ENCODE assay signal across 8 cellular contexts in genomic region chr21:41878831-41879189, GRCh38. TPM values are rescaled to one million over a fixed set of nuclear protein-coding genes. Genes with fewer than 3 reads are reported as not detected.
DNase-seq lines count a peak whose midpoint lies in the region; ATAC-seq and TF ChIP-seq lines count a peak whose summit lies in the region.

No MANE protein-coding gene starts in this region.

- H3K4me1 Mint-ChIP-seq in CD8-positive, alpha-beta memory T cell = peaks cover 22 to 37% (median 29%) of the 10 kb centered on the region in 3 donors
- H3K4me1 Mint-ChIP-seq in activated T-cell treated with anti-CD3 and anti-CD28 coated beads, Interleukin-2, amount 50 U/mL, for 4 hours (ENCODE audit: low read depth) = peaks cover 26% of the 10 kb centered on the region
- peaks cover 23 to 33% of the 10 kb centered on the region in 2 donors for H3K4me1 Mint-ChIP-seq in natural killer cell

- CTCF ChIA-PET in CD8-positive, alpha-beta memory T cell (lab: Charles Lee) = interaction anchor here (1.4 kb wide), 1 partner anchor 17 kb away, joined by 3 read pairs; no protein-coding TSS in a partner anchor

- no peaks in the 10 kb centered on the region for H3K36me3 ChIP-seq in CD8-positive, alpha-beta memory T cell (ENCODE audit: insufficient read depth, low read length)
- no peaks in the 10 kb centered on the region for H3K36me3 ChIP-seq in OCI-LY1 (ENCODE audit: insufficient read depth, low read length)

- no peaks in the 10 kb centered on the region for H3K27me3 ChIP-seq in CD8-positive, alpha-beta memory T cell (ENCODE audit: insufficient read depth, low read length, poor library complexity, severe bottlenecking)
- H3K27me3 ChIP-seq in OCI-LY1 (ENCODE audit: insufficient read depth, low read length) = no peaks in the 10 kb centered on the region

- no peak for TF ChIP-seq CTCF in OCI-LY1 (IDR thresholded peaks at IDR 0.05; ENCODE audit: low read length)
- no peak for TF ChIP-seq CTCF in natural killer cell (IDR thresholded peaks at IDR 0.05)

- POLR2A ChIA-PET in CD8-positive, alpha-beta memory T cell (lab: Charles Lee) = interaction anchor here (0.5 to 3.6 kb wide), 3 partner anchors 48 to 185 kb away, joined by 4 to 24 read pairs (median 9); no protein-coding TSS in a partner anchor

- intact Hi-C loops in natural killer cell (cut with micrococcal nuclease) = loop anchor here (5.0 kb wide), 3 partner anchors 48 to 183 kb away; partner anchors contain the start of gene ZBTB21

- peak overlapping the region in 6 of 7 donors; percentile 47 to 87 (median 70) for H3K4me3 Mint-ChIP-seq in CD8-positive, alpha-beta memory T cell
- H3K4me3 Mint-ChIP-seq in activated T-cell treated with anti-CD3 and anti-CD28 coated beads, Interleukin-2, amount 50 U/mL, for 4 hours = no peak overlapping the region
- peak overlapping the region; percentile 62 for H3K4me3 Mint-ChIP-seq in natural killer cell

- no peaks in the 10 kb centered on the region for H3K9me3 ChIP-seq in CD8-positive, alpha-beta memory T cell (ENCODE audit: low read length)
- H3K9me3 ChIP-seq in OCI-LY1 (ENCODE audit: low read length) = no peaks in the 10 kb centered on the region

- no peaks in the 10 kb centered on the region for H3K27me3 Mint-ChIP-seq in CD8-positive, alpha-beta memory T cell
- no peaks in the 10 kb centered on the region for H3K27me3 Mint-ChIP-seq in activated T-cell treated with anti-CD3 and anti-CD28 coated beads, Interleukin-2, amount 50 U/mL, for 4 hours (ENCODE audit: low read depth)
- H3K27me3 Mint-ChIP-seq in natural killer cell (ENCODE audit: low read depth in 2 of 2) = peaks cover 0 to 3% of the 10 kb centered on the region in 2 donors

- peaks cover 21% of the 10 kb centered on the region for H3K4me1 ChIP-seq in CD8-positive, alpha-beta memory T cell (ENCODE audit: insufficient read depth, low read length)
- H3K4me1 ChIP-seq in OCI-LY1 (ENCODE audit: insufficient read depth, low read length, severe bottlenecking) = peaks cover 59% of the 10 kb centered on the region

- no peaks in the 10 kb centered on the region for H3K9me2 ChIP-seq in OCI-LY1 (ENCODE audit: low read depth, low read length)

- H2AFZ ChIP-seq in OCI-LY1 (ENCODE audit: low read length) = no peak overlapping the region

- peak overlapping the region; percentile 58 for H3K27ac ChIP-seq in CD8-positive, alpha-beta memory T cell (ENCODE audit: low read depth, low read length)
- H3K27ac ChIP-seq in OCI-LY1 (ENCODE audit: low read depth, low read length, poor library complexity, severe bottlenecking) = peak overlapping the region; percentile 100

- H3K9ac ChIP-seq in OCI-LY1 (ENCODE audit: low read length) = peak overlapping the region; percentile 99; the same call in 1 of the 2 replicates

- H3K79me2 ChIP-seq in OCI-LY1 (ENCODE audit: insufficient read depth, low read length) = no peaks in the 10 kb centered on the region

- no peaks in the 10 kb centered on the region for H4K20me1 ChIP-seq in OCI-LY1 (ENCODE audit: insufficient read depth, low read length)

- H3F3A ChIP-seq in OCI-LY1 (ENCODE audit: insufficient read depth, low read length) = 0 out of 2 replicates have a peak, but pooled peaks cover 9% of the 10 kb centered on the region

- peak; percentile 71 to 83 (median 73) for DNase-seq in CD8-positive, alpha-beta memory T cell
- peak; percentile 72 for DNase-seq in activated T-cell treated with anti-CD3 and anti-CD28 coated beads, Interleukin-2, amount 50 U/mL, for 4 hours
- DNase-seq in fibroblast of gingiva (ENCODE audit: low read depth) (peak; percentile 89), natural killer cell (peak; percentile 79)
- peak; percentile 68 to 82 (median 73) for DNase-seq in stimulated activated naive CD4-positive, alpha-beta T cell (lab: John Stamatoyannopoulos, UW)

- no peak overlapping the region for H3K4me3 ChIP-seq in CD8-positive, alpha-beta memory T cell (ENCODE audit: low read length)
- peak overlapping the region; percentile 91 for H3K4me3 ChIP-seq in OCI-LY1 (ENCODE audit: low read depth, low read length, poor library complexity, severe bottlenecking)

- no peaks in the 10 kb centered on the region for H3K9me3 Mint-ChIP-seq in CD8-positive, alpha-beta memory T cell
- no peaks in the 10 kb centered on the region for H3K9me3 Mint-ChIP-seq in activated T-cell treated with anti-CD3 and anti-CD28 coated beads, Interleukin-2, amount 50 U/mL, for 4 hours
- no peaks in the 10 kb centered on the region for H3K9me3 Mint-ChIP-seq in natural killer cell

- H3K4me2 ChIP-seq in OCI-LY1 (ENCODE audit: low read length) = peak overlapping the region; percentile 85; the same call in 1 of the 2 replicates

- H3K36me3 Mint-ChIP-seq in CD8-positive, alpha-beta memory T cell = peaks cover 0 to 7% (median 0%) of the 10 kb centered on the region in 3 donors
- peaks cover 2% of the 10 kb centered on the region for H3K36me3 Mint-ChIP-seq in activated T-cell treated with anti-CD3 and anti-CD28 coated beads, Interleukin-2, amount 50 U/mL, for 4 hours (ENCODE audit: insufficient read depth)
- no peaks in the 10 kb centered on the region for H3K36me3 Mint-ChIP-seq in natural killer cell

- peak overlapping the region in 2 of 8 donors; percentile 57 to 86 for H3K27ac Mint-ChIP-seq in CD8-positive, alpha-beta memory T cell
- H3K27ac Mint-ChIP-seq in natural killer cell = peak overlapping the region in 1 of 2 donors; percentile 87

- ATAC-seq in GM19372 (IDR thresholded peaks at IDR 0.05; ENCODE audit: low read depth, unreplicated experiment) (peak; percentile 50), HG03565 (IDR thresholded peaks at IDR 0.05; ENCODE audit: unreplicated experiment) (peak; percentile 53), natural killer cell (peak; percentile 80 to 88 (median 84))
- peak; percentile 72 to 79 for ATAC-seq in activated T-cell treated with anti-CD3 and anti-CD28 coated beads, Interleukin-2, amount 50 U/mL, for 4 hours

RNA-seq across cellular contexts. Expression of gene PRDM15, which starts 0.3 kb away (rescaled TPM):
- total RNA-seq in CD8-positive, alpha-beta memory T cell = 10 to 100 TPM; 12.0 to 13.1 TPM
- polyA plus RNA-seq in CD8-positive, alpha-beta memory T cell = 2.2 TPM
- 10 to 100 TPM; 10.4 to 11.7 (median 11.4) TPM for total RNA-seq in activated T-cell treated with anti-CD3 and anti-CD28 coated beads, Interleukin-2, amount 50 U/mL, for 4 hours
- 10 to 100 TPM; 11.4 to 13.5 (median 11.9) TPM for total RNA-seq in natural killer cell
